Comparison of ENCODE assay signal across 2 cellular contexts in genomic region chr1:15299811-15300210, GRCh38.
TF ChIP-seq lines count a peak whose summit lies in the region.

No MANE protein-coding gene starts in this region.

TF ChIP-seq in endothelial cell of umbilical vein, 7 proteins besides CTCF, POLR2A, EP300 and RAD21 (continued from another document):
- TF ChIP-seq MAX (IDR thresholded peaks at IDR 0.05; ENCODE audit: insufficient read depth, insufficient read length) = no peak
- TF ChIP-seq JUN (IDR thresholded peaks at IDR 0.05; ENCODE audit: borderline replicate concordance, insufficient read depth, insufficient read length, low read depth) = no peak
- TF ChIP-seq EZH2 (IDR thresholded peaks at IDR 0.05; ENCODE audit: borderline replicate concordance, low read depth, low read length, severe bottlenecking) = no peak
- TF ChIP-seq GATA2 (IDR thresholded peaks at IDR 0.05; ENCODE audit: insufficient read depth, insufficient read length, low read depth, low read length) = no peak
- TF ChIP-seq FOS (IDR thresholded peaks at IDR 0.05; ENCODE audit: borderline replicate concordance, insufficient read depth, low read length) = no peak
- no peak for TF ChIP-seq MYC (IDR thresholded peaks at IDR 0.05; ENCODE audit: low read depth, low read length)

TF ChIP-seq in HEK293T, 16 proteins besides CTCF, POLR2A, EP300 and RAD21:
- TF ChIP-seq PKNOX1 (IDR thresholded peaks at IDR 0.05) = no peak
- TF ChIP-seq CTBP1 (IDR thresholded peaks at IDR 0.05; ENCODE audit: borderline replicate concordance) = no peak
- TF ChIP-seq ARNT (IDR thresholded peaks at IDR 0.05) = no peak
- no peak for TF ChIP-seq FOXM1 (IDR thresholded peaks at IDR 0.05; ENCODE audit: borderline replicate concordance)
- no peak for TF ChIP-seq NFRKB (IDR thresholded peaks at IDR 0.05)
- no peak for TF ChIP-seq HDGF (IDR thresholded peaks at IDR 0.05; ENCODE audit: borderline replicate concordance)
- TF ChIP-seq ELF4 (IDR thresholded peaks at IDR 0.05) = no peak
- no peak for TF ChIP-seq FOXK2 (IDR thresholded peaks at IDR 0.05)
- no peak for TF ChIP-seq L3MBTL2 (conservative IDR thresholded peaks at IDR 0.05)
- TF ChIP-seq LEF1 (IDR thresholded peaks at IDR 0.05; ENCODE audit: borderline replicate concordance) = no peak
- TF ChIP-seq ZNF384 (IDR thresholded peaks at IDR 0.05) = no peak
- no peak for TF ChIP-seq SP1 (IDR thresholded peaks at IDR 0.05)
- TF ChIP-seq SUZ12 (IDR thresholded peaks at IDR 0.05) = no peak
- TF ChIP-seq FOXA1 (IDR thresholded peaks at IDR 0.05) = no peak
- no peak for TF ChIP-seq TARDBP (IDR thresholded peaks at IDR 0.05)
- no peak for TF ChIP-seq BHLHE40 (IDR thresholded peaks at IDR 0.05; ENCODE audit: borderline replicate concordance)
